Comparison of ENCODE assay signal across 13 cellular contexts in the genomic region with DNA sequence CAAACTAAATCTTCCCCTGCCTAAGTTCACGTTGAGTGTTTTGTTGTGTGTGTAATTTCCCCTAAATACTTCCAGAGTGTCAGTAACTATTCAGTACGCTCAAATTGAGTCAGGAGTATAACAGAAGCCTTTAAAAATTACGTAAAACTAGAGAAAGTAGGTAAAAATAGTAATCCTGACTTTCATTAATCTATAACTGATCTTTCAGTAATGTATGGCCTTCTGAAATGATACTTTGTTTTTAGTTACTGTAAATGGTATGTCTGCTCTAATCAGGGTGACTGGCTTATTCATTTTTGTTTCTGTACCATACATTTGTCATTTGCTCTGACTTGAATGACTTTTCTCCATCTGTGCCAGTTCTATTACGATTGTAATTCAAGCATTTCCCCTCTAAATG. TPM values are rescaled to one million over a fixed set of nuclear protein-coding genes. Genes with fewer than 3 reads are reported as not detected.
A peak's percentile ranks its signal among the peaks of the same experiment; 100 is the strongest.
DNase-seq lines count a peak whose midpoint lies in the region; ATAC-seq, FAIRE-seq and TF ChIP-seq lines count a peak whose summit lies in the region.
"Had no signal": no experiment of that assay in that cellular context is flagged by ENCODE, and none has a peak within 500 bp of the region (broad histone marks: within the 10 kb centered on the region; RNA-seq: fewer than 3 reads in every experiment).

No MANE protein-coding gene starts in this region.

- H3K27me3 Mint-ChIP-seq in activated CD4-positive, alpha-beta T cell treated with anti-CD3 and anti-CD28 coated beads, Interleukin-2, amount 10 ng/mL, durations not matched to agents 24 days and 14 days, result no peaks in the 10 kb centered on the region
- no peaks in the 10 kb centered on the region for H3K27me3 Mint-ChIP-seq in natural killer cell (ENCODE audit: low read depth in 2 of 2)

- TF ChIP-seq CTCF in natural killer cell (IDR thresholded peaks at IDR 0.05) (no peak), D721Med (IDR thresholded peaks at IDR 0.05; ENCODE audit: insufficient read depth, missing control alignments) (no peak)

- no peak for FAIRE-seq in D721Med (lab: Jason Lieb, UNC)
- FAIRE-seq: A204.1 had no signal

- ATAC-seq in GM21717 (IDR thresholded peaks at IDR 0.05; ENCODE audit: unreplicated experiment) (peak; percentile 69), HG03196 (IDR thresholded peaks at IDR 0.05; ENCODE audit: unreplicated experiment) (peak; percentile 75), natural killer cell (no peak)
- ATAC-seq: sciatic nerve had no signal

- no peak overlapping the region for H3K4me3 Mint-ChIP-seq in activated CD4-positive, alpha-beta T cell treated with anti-CD3 and anti-CD28 coated beads, Interleukin-2, amount 10 ng/mL, durations not matched to agents 24 days and 14 days
- no peak overlapping the region for H3K4me3 Mint-ChIP-seq in natural killer cell

- peaks cover 28% of the 10 kb centered on the region for H3K4me1 Mint-ChIP-seq in activated CD4-positive, alpha-beta T cell treated with anti-CD3 and anti-CD28 coated beads, Interleukin-2, amount 10 ng/mL, durations not matched to agents 24 days and 14 days
- H3K4me1 Mint-ChIP-seq in natural killer cell, result peaks cover 39 to 45% of the 10 kb centered on the region in 2 donors

- H3K27ac Mint-ChIP-seq in activated CD4-positive, alpha-beta T cell treated with anti-CD3 and anti-CD28 coated beads, Interleukin-2, amount 10 ng/mL, durations not matched to agents 24 days and 14 days, result peak overlapping the region; percentile 56
- H3K27ac Mint-ChIP-seq in natural killer cell, result peak overlapping the region; percentile 41 to 50

- H3K9me3 Mint-ChIP-seq in activated CD4-positive, alpha-beta T cell treated with anti-CD3 and anti-CD28 coated beads, Interleukin-2, amount 10 ng/mL, durations not matched to agents 24 days and 14 days, result no peaks in the 10 kb centered on the region
- no peaks in the 10 kb centered on the region for H3K9me3 Mint-ChIP-seq in natural killer cell

- peaks cover 58% of the 10 kb centered on the region for H3K36me3 Mint-ChIP-seq in activated CD4-positive, alpha-beta T cell treated with anti-CD3 and anti-CD28 coated beads, Interleukin-2, amount 10 ng/mL, durations not matched to agents 24 days and 14 days (ENCODE audit: low read depth)
- peaks cover 10% of the 10 kb centered on the region for H3K36me3 Mint-ChIP-seq in natural killer cell

- intact Hi-C loops in activated CD4-positive, alpha-beta T cell treated with anti-CD3 and anti-CD28 coated beads, Interleukin-2, amount 10 ng/mL, durations not matched to agents 24 days and 14 days (cut with micrococcal nuclease), result no loop called here
- intact Hi-C loops in natural killer cell (cut with micrococcal nuclease), result no loop called here

- no peak for DNase-seq in activated CD4-positive, alpha-beta T cell treated with anti-CD3 and anti-CD28 coated beads, Interleukin-2, amount 10 ng/mL, durations not matched to agents 24 days and 14 days
- no peak for DNase-seq in activated CD4-positive, alpha-beta T cell treated with anti-CD3 and anti-CD28 coated beads, Interleukin-2, amount 50 U/mL, for 48 hours
- DNase-seq in natural killer cell, result no peak
- DNase-seq in superior temporal gyrus (ENCODE audit: extremely low spot score), result no peak
- no peak for DNase-seq in D721Med (ENCODE audit: insufficient read length, low spot score)
- DNase-seq in iPS-NIHi7 (ENCODE audit: extremely low spot score), result no peak
- DNase-seq: activated CD4-positive, CD25-positive, alpha-beta regulatory T cell treated with anti-CD3 and anti-CD28 coated beads, Interleukin-2, amount 50 U/mL, for 72 hours; GDM1; NCI-H1436 had no signal

RNA-seq across cellular contexts. Expression of gene MIER1, which starts 29.4 kb away (rescaled TPM):
- 51.8 and 54.9 TPM in 2 replicates for total RNA-seq in activated CD4-positive, alpha-beta T cell treated with anti-CD3 and anti-CD28 coated beads, Interleukin-2, amount 10 ng/mL, durations not matched to agents 24 days and 14 days
- total RNA-seq in natural killer cell, result 10 to 100 TPM; 87.9 to 94.3 (median 93.2) TPM

RNA-seq across cellular contexts. Expression of gene DNAI4, which starts 29.6 kb away (rescaled TPM):
- 0.26 and 2.7 TPM in 2 replicates for total RNA-seq in activated CD4-positive, alpha-beta T cell treated with anti-CD3 and anti-CD28 coated beads, Interleukin-2, amount 10 ng/mL, durations not matched to agents 24 days and 14 days
- 1 to 10 TPM; 1.4 to 4.3 (median 2.2) TPM for total RNA-seq in natural killer cell

Comparison
In these comparisons a context has a peak if more than half of its experiments do, and no peak if none do; other contexts are left out.
1. ATAC-seq: peak in GM21717 (single experiment) and HG03196 (single experiment); none in natural killer cell (0 of 3).